In genomic region chr1:225467193-225468020, GRCh38 we compare ENCODE assay signal across 8 cellular contexts. TPM values are rescaled to one million over a fixed set of nuclear protein-coding genes. Genes with fewer than 3 reads are reported as not detected.
DNase-seq lines count a peak whose midpoint lies in the region; ATAC-seq and TF ChIP-seq lines count a peak whose summit lies in the region.

No MANE protein-coding gene starts in this region.

- H3K27ac ChIP-seq in adrenal gland = peak overlapping the region in 4 of 5 donors; percentile 30 to 85 (median 54)
- H3K27ac ChIP-seq in PC-3 (ENCODE audit: low read length) = no peak overlapping the region

- no peak overlapping the region for H3K9ac ChIP-seq in PC-3 (ENCODE audit: low read length)

- no peaks in the 10 kb centered on the region for H4K20me1 ChIP-seq in PC-3 (ENCODE audit: low read length)

- H3K9me2 ChIP-seq in PC-3 (replicated peaks; ENCODE audit: low read length) = no peaks in the 10 kb centered on the region

- POLR2A ChIA-PET in PC-3 (lab: Charles Lee; ENCODE audit: unreplicated experiment) = interaction anchor here (0.6 kb wide), 2 partner anchors 8 to 129 kb away, joined by 3 to 7 read pairs; no protein-coding TSS in a partner anchor

- no peaks in the 10 kb centered on the region for H3K36me3 Mint-ChIP-seq in T-helper 17 cell (ENCODE audit: low read depth)
- H3K36me3 Mint-ChIP-seq in stimulated activated naive CD8-positive, alpha-beta T cell treated with anti-CD3 and anti-CD28 coated beads, Interleukin-15, Interleukin-2, amounts not matched to agents 100 ng/mL and 50 ng/mL, for 24 hours (ENCODE audit: low read depth) = no peaks in the 10 kb centered on the region

- peak; percentile 63 to 68 (median 67) for DNase-seq in T-helper 17 cell
- DNase-seq in adrenal gland = peak; percentile 53 to 75 (median 57)
- DNase-seq in mucosa of gallbladder (ENCODE audit: low spot score) = peak; percentile 54
- no peak for DNase-seq in iPS-NIHi11 (ENCODE audit: low spot score)
- no peak for DNase-seq in PC-3

- no peak for TF ChIP-seq CTCF in adrenal gland (IDR thresholded peaks at IDR 0.05)
- no peak for TF ChIP-seq CTCF in PC-3 (conservative IDR thresholded peaks at IDR 0.05; ENCODE audit: low read depth, low read length)

- WGBS in adrenal gland, 4 donors = 50 to 58% (median 58%) methylated on average over 19 to 26 of the region's 26 CpGs

- ATAC-seq in GM18907 (IDR thresholded peaks at IDR 0.05; ENCODE audit: unreplicated experiment) = peak; percentile 96
- peak; percentile 96 for ATAC-seq in HG03108 (IDR thresholded peaks at IDR 0.05; ENCODE audit: unreplicated experiment)
- ATAC-seq in T-helper 17 cell = peak; percentile 90
- ATAC-seq in PC-3 = no peak

- no peaks in the 10 kb centered on the region for H3K27me3 Mint-ChIP-seq in T-helper 17 cell
- no peaks in the 10 kb centered on the region for H3K27me3 Mint-ChIP-seq in stimulated activated naive CD8-positive, alpha-beta T cell treated with anti-CD3 and anti-CD28 coated beads, Interleukin-15, Interleukin-2, amounts not matched to agents 100 ng/mL and 50 ng/mL, for 24 hours

- peak overlapping the region; percentile 93 for H3K4me3 Mint-ChIP-seq in T-helper 17 cell
- peak overlapping the region; percentile 87 for H3K4me3 Mint-ChIP-seq in stimulated activated naive CD8-positive, alpha-beta T cell treated with anti-CD3 and anti-CD28 coated beads, Interleukin-15, Interleukin-2, amounts not matched to agents 100 ng/mL and 50 ng/mL, for 24 hours

- H3K4me1 ChIP-seq in adrenal gland (replicated peaks in 1 of 2) (peaks cover 0 to 4% of the 10 kb centered on the region in 2 donors), PC-3 (ENCODE audit: insufficient read depth, low read length) (peaks cover 36% of the 10 kb centered on the region)

- CTCF ChIA-PET in PC-3 (lab: Charles Lee) = no interaction called here

- BruUV-seq in PC-3 (replicated peaks; lab: Mats Ljungman, UMichigan) = no TSS peak

- H3K27ac Mint-ChIP-seq in T-helper 17 cell = peak overlapping the region; percentile 97
- H3K27ac Mint-ChIP-seq in stimulated activated naive CD8-positive, alpha-beta T cell treated with anti-CD3 and anti-CD28 coated beads, Interleukin-15, Interleukin-2, amounts not matched to agents 100 ng/mL and 50 ng/mL, for 24 hours = peak overlapping the region; percentile 99

- TF ChIP-seq POLR2A in adrenal gland (IDR thresholded peaks at IDR 0.05) = no peak

- H3K36me3 ChIP-seq in adrenal gland (replicated peaks in 1 of 2) = no peaks in the 10 kb centered on the region
- H3K36me3 ChIP-seq in PC-3 (ENCODE audit: low read depth, low read length) = no peaks in the 10 kb centered on the region

- H3K79me2 ChIP-seq in PC-3 (ENCODE audit: low read length) = no peaks in the 10 kb centered on the region

- no peak overlapping the region for H3K4me2 ChIP-seq in PC-3 (ENCODE audit: low read length)

- H3K27me3 ChIP-seq in adrenal gland (no peaks in the 10 kb centered on the region), PC-3 (ENCODE audit: low read length) (no peaks in the 10 kb centered on the region)

- no peak overlapping the region for H2AFZ ChIP-seq in PC-3 (ENCODE audit: low read length)

- peaks cover 42% of the 10 kb centered on the region for H3K4me1 Mint-ChIP-seq in T-helper 17 cell
- H3K4me1 Mint-ChIP-seq in stimulated activated naive CD8-positive, alpha-beta T cell treated with anti-CD3 and anti-CD28 coated beads, Interleukin-15, Interleukin-2, amounts not matched to agents 100 ng/mL and 50 ng/mL, for 24 hours (ENCODE audit: low read depth) = peaks cover 36% of the 10 kb centered on the region

- H3K9me3 Mint-ChIP-seq in stimulated activated naive CD8-positive, alpha-beta T cell treated with anti-CD3 and anti-CD28 coated beads, Interleukin-15, Interleukin-2, amounts not matched to agents 100 ng/mL and 50 ng/mL, for 24 hours = no peaks in the 10 kb centered on the region

- no peaks in the 10 kb centered on the region for H3F3A ChIP-seq in PC-3 (ENCODE audit: low read length, unreplicated experiment)

- H3K4me3 ChIP-seq in adrenal gland (peak overlapping the region in 1 of 4 donors; percentile 42), PC-3 (ENCODE audit: low read length) (no peak overlapping the region)

- no peaks in the 10 kb centered on the region for H3K9me3 ChIP-seq in T-helper 17 cell (ENCODE audit: control insufficient read depth, low read length, poor library complexity, severe bottlenecking)
- no peaks in the 10 kb centered on the region for H3K9me3 ChIP-seq in adrenal gland (replicated peaks in 1 of 3)
- H3K9me3 ChIP-seq in PC-3 (ENCODE audit: low read length) = no peaks in the 10 kb centered on the region

- intact Hi-C loops in adrenal gland (cut with DNase I) = no loop called here
- intact Hi-C loops in PC-3 (cut with micrococcal nuclease) = no loop called here

RNA-seq across cellular contexts. Expression of gene LBR, which starts 39.6 kb away (rescaled TPM):
- total RNA-seq in T-helper 17 cell = 100 to 1,000 TPM; 116 to 121 TPM
- 10 to 100 TPM in 7 of 8 donors, 1 to 10 TPM in 1; 6.7 to 27.5 (median 16.3) TPM for total RNA-seq in adrenal gland
- polyA plus RNA-seq in adrenal gland = 10 to 100 TPM in 1 of 3 donors, 1 to 10 TPM in 2; 5.4 to 12.8 (median 6.0) TPM
- total RNA-seq in mucosa of gallbladder = 55.5 TPM
- total RNA-seq in PC-3 (2014; rRNA removed) = 35.1 and 42.0 TPM in 2 replicates

Comparison
In these comparisons a context has a peak if more than half of its experiments do, and no peak if none do; other contexts are left out.
1. DNase-seq: peak in T-helper 17 cell (3 of 3), adrenal gland (7 of 7) and mucosa of gallbladder (single experiment); none in iPS-NIHi11 (single experiment) and PC-3 (single experiment).